9 cellular contexts compared by ENCODE assay signal in the genomic region with DNA sequence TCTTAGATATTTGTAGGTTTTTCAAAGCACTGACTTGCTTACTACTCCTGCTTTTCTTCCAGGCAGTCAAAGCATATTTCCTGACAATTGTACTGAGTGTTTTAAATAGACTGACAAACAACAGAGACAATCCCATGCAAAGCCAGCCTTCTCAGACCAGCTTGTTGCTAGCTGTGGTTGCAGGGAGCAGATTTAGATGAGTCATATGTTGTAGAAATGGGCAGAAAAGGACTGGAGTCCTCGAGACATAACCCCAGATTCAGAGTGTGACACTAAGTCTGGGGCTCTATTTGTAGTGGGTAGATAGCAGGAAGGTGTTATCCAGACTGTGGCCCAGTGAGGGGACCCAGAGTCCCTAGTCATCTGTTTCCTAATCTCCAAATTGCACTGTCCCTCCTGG.
A peak's percentile ranks its signal among the peaks of the same experiment; 100 is the strongest.
DNase-seq lines count a peak whose midpoint lies in the region; ATAC-seq and TF ChIP-seq lines count a peak whose summit lies in the region.
"Had no signal": no experiment of that assay in that cellular context is flagged by ENCODE, and none has a peak within 500 bp of the region (broad histone marks: within the 10 kb centered on the region; RNA-seq: fewer than 3 reads in every experiment).

No MANE protein-coding gene starts in this region.

- H3K9me3 ChIP-seq in prostate gland (no peaks in the 10 kb centered on the region), testis (no peaks in the 10 kb centered on the region)

- H3K4me1 ChIP-seq in prostate gland (replicated peaks) = no peaks in the 10 kb centered on the region
- no peaks in the 10 kb centered on the region for H3K4me1 ChIP-seq in testis

- no peak overlapping the region for H3K27ac ChIP-seq in prostate gland
- H3K27ac ChIP-seq in testis = no peak overlapping the region

- WGBS in prostate gland = 92% methylated on average over 1 of the region's 1 CpG
- 71 to 93% methylated on average over 1 of the region's 1 CpG for WGBS in testis, 2 donors

- intact Hi-C loops in prostate gland (cut with DNase I) (no loop called here), testis (cut with DNase I; ENCODE audit: low total_unique reads) (no loop called here)

- TF ChIP-seq POLR2A in prostate gland (IDR thresholded peaks at IDR 0.05) (no peak), testis (IDR thresholded peaks at IDR 0.05) (no peak)

- peaks cover 18% of the 10 kb centered on the region for H3K4me1 Mint-ChIP-seq in activated T-helper 17 cell treated with anti-CD3 and anti-CD28 coated beads, Interleukin-2, amount 50 U/mL, for 72 hours

- DNase-seq in CD1c-positive myeloid dendritic cell (ENCODE audit: extremely low spot score) (peak; percentile 36), medulla oblongata (ENCODE audit: extremely low spot score) (peak; percentile 5), prostate gland (ENCODE audit: low spot score) (no peak), testis (no peak), NCI-H446 (lab: John Stamatoyannopoulos, UW) (no peak), kidney glomerular epithelial cell (lab: John Stamatoyannopoulos, UW) (no peak)

- ATAC-seq in HG02610 (IDR thresholded peaks at IDR 0.05; ENCODE audit: unreplicated experiment) = peak; percentile 41
- peak; percentile 52 for ATAC-seq in activated T-helper 17 cell treated with anti-CD3 and anti-CD28 coated beads, Interleukin-2, amount 50 U/mL, for 72 hours (replicated peaks)
- ATAC-seq: Panc1 had no signal

- H3K27me3 ChIP-seq in prostate gland (replicated peaks; ENCODE audit: insufficient read depth) = no peaks in the 10 kb centered on the region
- no peaks in the 10 kb centered on the region for H3K27me3 ChIP-seq in testis

- no peaks in the 10 kb centered on the region for H3K27me3 Mint-ChIP-seq in activated T-helper 17 cell treated with anti-CD3 and anti-CD28 coated beads, Interleukin-2, amount 50 U/mL, for 72 hours

- H3K4me3 ChIP-seq in prostate gland = no peak overlapping the region
- H3K4me3 ChIP-seq in testis = no peak overlapping the region

- H3K9me3 Mint-ChIP-seq in activated T-helper 17 cell treated with anti-CD3 and anti-CD28 coated beads, Interleukin-2, amount 50 U/mL, for 72 hours = no peaks in the 10 kb centered on the region

- no peak overlapping the region for H3K4me3 Mint-ChIP-seq in activated T-helper 17 cell treated with anti-CD3 and anti-CD28 coated beads, Interleukin-2, amount 50 U/mL, for 72 hours

- H3K36me3 ChIP-seq in prostate gland = no peaks in the 10 kb centered on the region
- no peaks in the 10 kb centered on the region for H3K36me3 ChIP-seq in testis (ENCODE audit: low read depth, missing control alignments)

- TF ChIP-seq CTCF in prostate gland (IDR thresholded peaks at IDR 0.05) = no peak
- no peak for TF ChIP-seq CTCF in testis (IDR thresholded peaks at IDR 0.05)

- H3K36me3 Mint-ChIP-seq in activated T-helper 17 cell treated with anti-CD3 and anti-CD28 coated beads, Interleukin-2, amount 50 U/mL, for 72 hours (ENCODE audit: low read depth) = peaks cover 14% of the 10 kb centered on the region

- H3K27ac Mint-ChIP-seq in activated T-helper 17 cell treated with anti-CD3 and anti-CD28 coated beads, Interleukin-2, amount 50 U/mL, for 72 hours = no peak overlapping the region

Comparison
In these comparisons a context has a peak if more than half of its experiments do, and no peak if none do; other contexts are left out.
1. DNase-seq: peak in CD1c-positive myeloid dendritic cell (single experiment) and medulla oblongata (single experiment); none in prostate gland (single experiment), testis (single experiment), NCI-H446 (0 of 2) and kidney glomerular epithelial cell (single experiment).